16 cellular contexts compared by ENCODE assay signal in genomic region chr1:230423936-230424335, GRCh38.
DNase-seq lines count a peak whose midpoint lies in the region; ATAC-seq and TF ChIP-seq lines count a peak whose summit lies in the region.
"Had no signal": no experiment of that assay in that cellular context is flagged by ENCODE, and none has a peak within 500 bp of the region (broad histone marks: within the 10 kb centered on the region; RNA-seq: fewer than 3 reads in every experiment).

No MANE protein-coding gene starts in this region.

- H3K27ac ChIP-seq in VCaP: peak overlapping the region; percentile 65
- no peak overlapping the region for H3K27ac ChIP-seq in iPS-20b (ENCODE audit: low read length)

- no peak for TF ChIP-seq CTCF in VCaP (conservative IDR thresholded peaks at IDR 0.05)

- H3K9me3 ChIP-seq in iPS-20b (ENCODE audit: insufficient read depth, low read depth, low read length): no peaks in the 10 kb centered on the region
- H3K9me3 ChIP-seq: right atrium auricular region had no signal

- no peaks in the 10 kb centered on the region for H3K36me3 ChIP-seq in iPS-20b (ENCODE audit: insufficient read depth, low read depth, low read length)
- H3K36me3 ChIP-seq: right atrium auricular region had no signal

- H3K4me3 ChIP-seq in iPS-20b (ENCODE audit: low read length): peak overlapping the region; percentile 79; the same call in 1 of the 2 replicates

- H3K9ac ChIP-seq in iPS-20b (ENCODE audit: low read depth, low read length): no peak overlapping the region

- no peak for ATAC-seq in HG02840 (IDR thresholded peaks at IDR 0.05; ENCODE audit: low FRiP score, unreplicated experiment)
- ATAC-seq in GM18498 (IDR thresholded peaks at IDR 0.05; ENCODE audit: unreplicated experiment): no peak
- ATAC-seq: activated CD4-positive, alpha-beta T cell treated with anti-CD3 and anti-CD28 coated beads for 36 hours; left cardiac atrium had no signal

- DNase-seq in DMS79 treated with DMSO at 0.1 percent for 48 hours (lab: John Stamatoyannopoulos, UW) (peak; percentile 50), DMS79 (lab: John Stamatoyannopoulos, UW) (no peak), superior temporal gyrus (ENCODE audit: extremely low spot score) (peak; percentile 44), HuH-7.5 (ENCODE audit: low spot score) (no peak)
- DNase-seq: 8988T; IMR-90; left cardiac atrium; NCI-H1092; RPMI8226; stimulated activated CD4-positive, alpha-beta T cell treated with anti-CD3 and anti-CD28 coated beads, Interleukin-4, amount 100 ng/mL, for 1 hour had no signal

- H3K4me1 ChIP-seq in iPS-20b (ENCODE audit: insufficient read depth, low read length): peaks cover 46% of the 10 kb centered on the region

- peaks cover 44% of the 10 kb centered on the region for H3K27me3 ChIP-seq in iPS-20b (ENCODE audit: insufficient read depth, low read length)
- H3K27me3 ChIP-seq: right atrium auricular region had no signal

Comparison
In these comparisons a context has a peak if more than half of its experiments do, and no peak if none do; other contexts are left out.
1. DNase-seq: peak in DMS79 treated with DMSO at 0.1 percent for 48 hours (single experiment) and superior temporal gyrus (single experiment); none in DMS79 (single experiment) and HuH-7.5 (single experiment).